18 cellular contexts compared by ENCODE assay signal in genomic region chr6:134131530-134132139, GRCh38.
DNase-seq lines count a peak whose midpoint lies in the region; ATAC-seq, FAIRE-seq and TF ChIP-seq lines count a peak whose summit lies in the region.
"Had no signal": no experiment of that assay in that cellular context is flagged by ENCODE, and none has a peak within 500 bp of the region (broad histone marks: within the 10 kb centered on the region; RNA-seq: fewer than 3 reads in every experiment).

No MANE protein-coding gene starts in this region.

- H3K9me3 Mint-ChIP-seq in activated T-cell treated with anti-CD3 and anti-CD28 coated beads, Interleukin-2, amount 50 U/mL, for 72 hours: peaks cover 7 to 8% of the 10 kb centered on the region in 2 donors
- no peaks in the 10 kb centered on the region for H3K9me3 Mint-ChIP-seq in astrocyte (ENCODE audit: unreplicated experiment)

- H3K9me3 ChIP-seq in astrocyte (ENCODE audit: insufficient read depth, low read depth, low read length) (no peaks in the 10 kb centered on the region), stomach (no peaks in the 10 kb centered on the region)

- H3K27me3 ChIP-seq in astrocyte (ENCODE audit: insufficient read depth, low read length) (no peaks in the 10 kb centered on the region), stomach (no peaks in the 10 kb centered on the region)
- H3K27me3 ChIP-seq: BLaER1 had no signal

- no peak overlapping the region for H3K27ac ChIP-seq in astrocyte (ENCODE audit: low read depth, low read length)
- no peak overlapping the region for H3K27ac ChIP-seq in stomach
- H3K27ac ChIP-seq: 22Rv1, BLaER1 had no signal

- no peak overlapping the region for H3K4me2 ChIP-seq in astrocyte (ENCODE audit: low read length)
- H3K4me2 ChIP-seq: BLaER1 had no signal

- no peak overlapping the region for H3K9ac ChIP-seq in astrocyte (ENCODE audit: low read length)
- H3K9ac ChIP-seq: BLaER1 had no signal

- no peak overlapping the region for H3K4me3 Mint-ChIP-seq in activated T-cell treated with anti-CD3 and anti-CD28 coated beads, Interleukin-2, amount 50 U/mL, for 72 hours
- no peak overlapping the region for H3K4me3 Mint-ChIP-seq in astrocyte (ENCODE audit: unreplicated experiment)
- H3K4me3 Mint-ChIP-seq: CD14-positive monocyte; CD4-positive, alpha-beta memory T cell had no signal

- no peak for TF ChIP-seq POLR2A in stomach (IDR thresholded peaks at IDR 0.05)

- FAIRE-seq in astrocyte (lab: Jason Lieb, UNC): no peak
- FAIRE-seq: GM12892 had no signal

- H3K4me1 Mint-ChIP-seq in activated T-cell treated with anti-CD3 and anti-CD28 coated beads, Interleukin-2, amount 50 U/mL, for 72 hours (ENCODE audit: low read depth): no peaks in the 10 kb centered on the region
- peaks cover 9% of the 10 kb centered on the region for H3K4me1 Mint-ChIP-seq in astrocyte (ENCODE audit: low read depth, unreplicated experiment)
- H3K4me1 Mint-ChIP-seq: CD14-positive monocyte; CD4-positive, alpha-beta memory T cell had no signal

- WGBS in stomach, 5 donors: 81 to 98% (median 86%) methylated on average over 4 of the region's 4 CpGs

- no peak for DNase-seq in activated CD4-positive, CD25-positive, alpha-beta regulatory T cell (lab: John Stamatoyannopoulos, UW)
- no peak for DNase-seq in activated T-cell treated with anti-CD3 and anti-CD28 coated beads, Interleukin-2, amount 50 U/mL, for 72 hours
- no peak for DNase-seq in activated T-cell treated with anti-CD3 and anti-CD28 coated beads, Interleukin-2, amount 50 U/mL, for 1 hour
- DNase-seq in astrocyte (ENCODE audit: low read depth): no peak
- no peak for DNase-seq in stomach
- DNase-seq: CD4-positive, alpha-beta memory T cell; DMS153; DMS79; GDM1; GOT3; H7 had no signal

- peaks cover 6% of the 10 kb centered on the region for H3K27me3 Mint-ChIP-seq in activated T-cell treated with anti-CD3 and anti-CD28 coated beads, Interleukin-2, amount 50 U/mL, for 72 hours (ENCODE audit: low read depth)
- no peaks in the 10 kb centered on the region for H3K27me3 Mint-ChIP-seq in astrocyte (ENCODE audit: low read depth, unreplicated experiment)

- no peak overlapping the region for H2AFZ ChIP-seq in astrocyte (ENCODE audit: low read depth, low read length)

- TF ChIP-seq CTCF in astrocyte (IDR thresholded peaks at IDR 0.05; ENCODE audit: insufficient read depth, low read depth, low read length) (no peak), stomach (IDR thresholded peaks at IDR 0.05) (no peak)

- intact Hi-C loops in stomach (cut with DNase I; ENCODE audit: low total_unique reads): no loop called here

- H3K4me1 ChIP-seq in astrocyte (ENCODE audit: insufficient read depth, low read length): no peaks in the 10 kb centered on the region
- no peaks in the 10 kb centered on the region for H3K4me1 ChIP-seq in stomach

- ATAC-seq in activated CD4-positive, CD25-positive, alpha-beta regulatory T cell treated with anti-CD3 and anti-CD28 coated beads, Interleukin-2, amount 50 U/mL, for 24 hours: peak; percentile 20 to 21
- peak; percentile 23 to 36 for ATAC-seq in activated T-cell treated with anti-CD3 and anti-CD28 coated beads, Interleukin-2, amount 50 U/mL, for 72 hours (replicated peaks in 1 of 2)
- no peak for ATAC-seq in GM21515 (IDR thresholded peaks at IDR 0.05; ENCODE audit: unreplicated experiment)
- ATAC-seq: HCT116 had no signal

- H3K79me2 ChIP-seq in astrocyte (ENCODE audit: insufficient read depth, low read length): no peaks in the 10 kb centered on the region

- TF ChIP-seq EP300 in stomach (IDR thresholded peaks at IDR 0.05): no peak

- no peak overlapping the region for H3K27ac Mint-ChIP-seq in activated T-cell treated with anti-CD3 and anti-CD28 coated beads, Interleukin-2, amount 50 U/mL, for 72 hours
- peak overlapping the region; percentile 62 for H3K27ac Mint-ChIP-seq in astrocyte (ENCODE audit: unreplicated experiment)
- H3K27ac Mint-ChIP-seq: CD4-positive, alpha-beta memory T cell had no signal

- H3K4me3 ChIP-seq in astrocyte (ENCODE audit: insufficient read depth, low read depth, low read length) (no peak overlapping the region), stomach (no peak overlapping the region)
- H3K4me3 ChIP-seq: BLaER1 had no signal

- peaks cover 2 to 12% of the 10 kb centered on the region in 2 donors for H3K36me3 Mint-ChIP-seq in activated T-cell treated with anti-CD3 and anti-CD28 coated beads, Interleukin-2, amount 50 U/mL, for 72 hours (ENCODE audit: insufficient read depth in 2 of 2)
- H3K36me3 Mint-ChIP-seq in astrocyte (ENCODE audit: low read depth, unreplicated experiment): no peaks in the 10 kb centered on the region
- H3K36me3 Mint-ChIP-seq: CD14-positive monocyte; CD4-positive, alpha-beta memory T cell had no signal

- H3K36me3 ChIP-seq in astrocyte (ENCODE audit: insufficient read depth, low read length) (no peaks in the 10 kb centered on the region), stomach (no peaks in the 10 kb centered on the region)
- H3K36me3 ChIP-seq: BLaER1 had no signal

- no peaks in the 10 kb centered on the region for H4K20me1 ChIP-seq in astrocyte (ENCODE audit: insufficient read depth, low read length)
- H4K20me1 ChIP-seq: BLaER1 had no signal
